Comparison of ENCODE assay signal across 8 cellular contexts in the genomic region with DNA sequence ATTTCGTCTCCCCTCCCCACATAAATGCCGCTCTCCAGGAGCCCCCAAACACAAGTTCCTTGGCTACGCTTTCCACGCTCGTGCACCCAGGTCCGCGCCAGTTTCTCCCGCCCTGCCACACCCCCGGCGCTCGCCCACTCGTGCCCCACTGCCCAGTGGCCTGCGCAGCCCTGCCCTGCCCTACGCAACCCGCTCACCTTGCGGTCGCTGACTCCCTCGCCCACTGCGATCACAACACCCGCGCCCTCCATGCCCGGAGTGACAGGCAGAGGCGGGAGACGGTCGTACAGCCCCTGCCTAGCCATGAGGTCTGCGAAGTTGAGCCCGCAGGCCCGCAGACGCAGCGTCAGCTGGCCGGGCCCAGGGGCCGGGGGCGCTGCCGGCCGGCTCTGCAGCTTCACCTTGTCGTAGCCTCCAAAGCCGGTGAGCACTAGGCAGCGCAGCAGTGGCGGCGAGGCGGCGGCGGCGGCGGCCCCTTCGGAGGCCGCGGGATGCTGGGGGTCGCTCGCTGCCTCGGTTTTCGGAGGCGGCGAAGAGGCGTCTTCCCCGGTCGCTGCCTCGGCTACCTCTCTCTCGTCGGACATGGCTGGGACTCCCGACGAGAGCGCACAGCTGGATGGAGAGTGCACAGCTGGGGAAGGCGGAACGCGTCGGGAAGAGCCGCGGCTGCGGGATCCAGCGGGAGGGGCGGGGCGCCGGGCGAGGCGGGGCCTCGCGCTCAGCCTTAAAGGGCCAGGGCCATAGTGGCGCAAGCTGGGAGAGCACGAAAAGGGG. TPM values are rescaled to one million over a fixed set of nuclear protein-coding genes. Genes with fewer than 3 reads are reported as not detected.
A peak's percentile ranks its signal among the peaks of the same experiment; 100 is the strongest.
DNase-seq lines count a peak whose midpoint lies in the region; ATAC-seq and TF ChIP-seq lines count a peak whose summit lies in the region.

Gene VAT1, minus strand, starts transcription at position 647 of the 774 bp plus-strand sequence. Its CDS starts 63 bp downstream, at position 584.

- H3K4me3 ChIP-seq in CD8-positive, alpha-beta memory T cell (ENCODE audit: low read length), result peak within 1 kb of the TSS; percentile 73
- peak within 1 kb of the TSS; percentile 100 for H3K4me3 ChIP-seq in lower lobe of right lung

- CTCF ChIA-PET in CD8-positive, alpha-beta memory T cell (lab: Charles Lee), result interaction anchor here (0.8 to 1.6 kb wide), 5 partner anchors 15 to 462 kb away, joined by 3 to 4 read pairs (median 3); partner anchors contain the start of genes BECN1, DHX8 and IFI35

- H3K9me3 ChIP-seq in CD8-positive, alpha-beta memory T cell (ENCODE audit: low read length), result no peaks in the 10 kb centered on the region
- H3K9me3 ChIP-seq in lower lobe of right lung, result no peaks in the 10 kb centered on the region

- POLR2A ChIA-PET in CD8-positive, alpha-beta memory T cell (lab: Charles Lee), result interaction anchor here (0.7 to 1.0 kb wide), 3 partner anchors 24 to 150 kb away, joined by 4 to 6 read pairs (median 5); partner anchors contain the start of genes NBR1 and RPL27

- peak; percentile 35 to 72 (median 59) for DNase-seq in CD8-positive, alpha-beta memory T cell
- peak; percentile 67 for DNase-seq in NCI-H82 treated with DMSO at 0.1 percent for 48 hours (lab: John Stamatoyannopoulos, UW; ENCODE audit: unreplicated experiment)
- peak; percentile 85 for DNase-seq in activated CD8-positive, alpha-beta memory T cell treated with anti-CD3 and anti-CD28 coated beads for 24 hours
- DNase-seq in effector CD8-positive, alpha-beta T cell (lab: John Stamatoyannopoulos, UW), result peak; percentile 46
- DNase-seq in lower lobe of right lung, result peak; percentile 89
- DNase-seq in stimulated activated CD4-positive, alpha-beta T cell treated with anti-CD3 and anti-CD28 coated beads, TNF-alpha, amount 100 ng/mL, for 4 hours (ENCODE audit: low read depth in 3 of 3), result peak; percentile 27 to 57 (median 45)

- ATAC-seq in HG02798 (IDR thresholded peaks at IDR 0.05; ENCODE audit: poor library complexity, unreplicated experiment), result peak; percentile 53
- peak; percentile 84 to 87 for ATAC-seq in lower lobe of right lung
- no peak for ATAC-seq in GM21360 (IDR thresholded peaks at IDR 0.05; ENCODE audit: unreplicated experiment)

- H3K36me3 Mint-ChIP-seq in CD8-positive, alpha-beta memory T cell, result peaks cover 0 to 3% (median 0%) of the 10 kb centered on the region in 3 donors

- peaks cover 21 to 52% (median 45%) of the 10 kb centered on the region in 3 donors for H3K4me1 Mint-ChIP-seq in CD8-positive, alpha-beta memory T cell

- peak within 1 kb of the TSS; percentile 27 to 88 (median 81) for H3K27ac Mint-ChIP-seq in CD8-positive, alpha-beta memory T cell

- intact Hi-C loops in lower lobe of right lung (cut with DNase I), result no loop called here

- H3K4me3 Mint-ChIP-seq in CD8-positive, alpha-beta memory T cell, result peak within 1 kb of the TSS; percentile 87 to 95 (median 90)

- no peaks in the 10 kb centered on the region for H3K27me3 ChIP-seq in CD8-positive, alpha-beta memory T cell (ENCODE audit: insufficient read depth, low read length, poor library complexity, severe bottlenecking)
- no peaks in the 10 kb centered on the region for H3K27me3 ChIP-seq in lower lobe of right lung (ENCODE audit: low read depth)

- H3K9me3 Mint-ChIP-seq in CD8-positive, alpha-beta memory T cell, result no peaks in the 10 kb centered on the region

- no peaks in the 10 kb centered on the region for H3K36me3 ChIP-seq in CD8-positive, alpha-beta memory T cell (ENCODE audit: insufficient read depth, low read length)
- peaks cover 16% of the 10 kb centered on the region for H3K36me3 ChIP-seq in lower lobe of right lung

- no peaks in the 10 kb centered on the region for H3K27me3 Mint-ChIP-seq in CD8-positive, alpha-beta memory T cell

- H3K4me1 ChIP-seq in CD8-positive, alpha-beta memory T cell (ENCODE audit: insufficient read depth, low read length), result peaks cover 23% of the 10 kb centered on the region
- peaks cover 49% of the 10 kb centered on the region for H3K4me1 ChIP-seq in lower lobe of right lung

- peak within 1 kb of the TSS; percentile 47 for H3K27ac ChIP-seq in CD8-positive, alpha-beta memory T cell (ENCODE audit: low read depth, low read length)
- peak within 1 kb of the TSS; percentile 89 for H3K27ac ChIP-seq in lower lobe of right lung

- TF ChIP-seq CTCF in lower lobe of right lung (IDR thresholded peaks at IDR 0.05), result no peak

RNA-seq across cellular contexts. Expression of gene VAT1, which starts in this region (rescaled TPM):
- total RNA-seq in CD8-positive, alpha-beta memory T cell, result 10 to 100 TPM; 31.1 to 35.9 TPM
- polyA plus RNA-seq in CD8-positive, alpha-beta memory T cell, result 42.2 TPM
- 382 TPM for total RNA-seq in lower lobe of right lung

Comparison
In these comparisons a context has a peak if more than half of its experiments do, and no peak if none do; other contexts are left out.
1. RNA of gene VAT1 (total RNA-seq): 382 TPM in lower lobe of right lung (single experiment); 31.1 to 35.9 TPM in CD8-positive, alpha-beta memory T cell; every median in the first group is over 10 times any median in the second.
2. Peak in every context shown above with its lines, with median percentiles within 50 percentile points of each other: DNase-seq.